In the genomic region with DNA sequence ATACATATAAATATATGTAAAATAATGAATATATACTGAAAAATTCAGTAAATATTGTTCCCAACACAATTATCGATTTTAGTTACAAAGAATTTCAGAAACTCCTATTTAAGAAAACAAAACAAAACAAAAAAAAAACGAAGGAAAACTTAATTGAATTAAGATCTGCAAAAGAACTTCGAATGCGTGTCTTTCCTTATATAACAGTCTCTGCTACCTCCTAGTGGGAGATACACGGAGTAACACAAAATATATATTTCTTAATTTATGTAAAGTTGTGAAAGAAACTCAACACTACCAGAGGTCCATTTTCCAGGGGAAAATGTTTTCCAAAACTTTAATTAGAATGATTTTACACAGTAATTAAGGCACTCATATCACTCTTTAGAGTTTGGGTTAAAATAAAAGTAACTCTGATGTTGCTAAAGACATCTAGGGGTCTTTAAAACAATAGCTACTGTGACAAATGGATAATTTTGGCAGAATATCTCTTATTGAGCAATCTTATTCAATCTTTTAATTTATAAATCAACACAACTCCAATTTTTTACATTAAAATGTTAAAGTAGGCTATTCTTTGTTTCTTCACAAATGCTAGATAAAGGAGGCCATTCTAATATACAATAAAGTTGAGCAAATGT, we compare ENCODE assay signal across 1 cellular context.
TF ChIP-seq lines count a peak whose summit lies in the region.

No MANE protein-coding gene starts in this region.

TF ChIP-seq in GM23338, 12 proteins besides CTCF, POLR2A, EP300 and RAD21 (continued from another document):
- TF ChIP-seq, protein P1, sequence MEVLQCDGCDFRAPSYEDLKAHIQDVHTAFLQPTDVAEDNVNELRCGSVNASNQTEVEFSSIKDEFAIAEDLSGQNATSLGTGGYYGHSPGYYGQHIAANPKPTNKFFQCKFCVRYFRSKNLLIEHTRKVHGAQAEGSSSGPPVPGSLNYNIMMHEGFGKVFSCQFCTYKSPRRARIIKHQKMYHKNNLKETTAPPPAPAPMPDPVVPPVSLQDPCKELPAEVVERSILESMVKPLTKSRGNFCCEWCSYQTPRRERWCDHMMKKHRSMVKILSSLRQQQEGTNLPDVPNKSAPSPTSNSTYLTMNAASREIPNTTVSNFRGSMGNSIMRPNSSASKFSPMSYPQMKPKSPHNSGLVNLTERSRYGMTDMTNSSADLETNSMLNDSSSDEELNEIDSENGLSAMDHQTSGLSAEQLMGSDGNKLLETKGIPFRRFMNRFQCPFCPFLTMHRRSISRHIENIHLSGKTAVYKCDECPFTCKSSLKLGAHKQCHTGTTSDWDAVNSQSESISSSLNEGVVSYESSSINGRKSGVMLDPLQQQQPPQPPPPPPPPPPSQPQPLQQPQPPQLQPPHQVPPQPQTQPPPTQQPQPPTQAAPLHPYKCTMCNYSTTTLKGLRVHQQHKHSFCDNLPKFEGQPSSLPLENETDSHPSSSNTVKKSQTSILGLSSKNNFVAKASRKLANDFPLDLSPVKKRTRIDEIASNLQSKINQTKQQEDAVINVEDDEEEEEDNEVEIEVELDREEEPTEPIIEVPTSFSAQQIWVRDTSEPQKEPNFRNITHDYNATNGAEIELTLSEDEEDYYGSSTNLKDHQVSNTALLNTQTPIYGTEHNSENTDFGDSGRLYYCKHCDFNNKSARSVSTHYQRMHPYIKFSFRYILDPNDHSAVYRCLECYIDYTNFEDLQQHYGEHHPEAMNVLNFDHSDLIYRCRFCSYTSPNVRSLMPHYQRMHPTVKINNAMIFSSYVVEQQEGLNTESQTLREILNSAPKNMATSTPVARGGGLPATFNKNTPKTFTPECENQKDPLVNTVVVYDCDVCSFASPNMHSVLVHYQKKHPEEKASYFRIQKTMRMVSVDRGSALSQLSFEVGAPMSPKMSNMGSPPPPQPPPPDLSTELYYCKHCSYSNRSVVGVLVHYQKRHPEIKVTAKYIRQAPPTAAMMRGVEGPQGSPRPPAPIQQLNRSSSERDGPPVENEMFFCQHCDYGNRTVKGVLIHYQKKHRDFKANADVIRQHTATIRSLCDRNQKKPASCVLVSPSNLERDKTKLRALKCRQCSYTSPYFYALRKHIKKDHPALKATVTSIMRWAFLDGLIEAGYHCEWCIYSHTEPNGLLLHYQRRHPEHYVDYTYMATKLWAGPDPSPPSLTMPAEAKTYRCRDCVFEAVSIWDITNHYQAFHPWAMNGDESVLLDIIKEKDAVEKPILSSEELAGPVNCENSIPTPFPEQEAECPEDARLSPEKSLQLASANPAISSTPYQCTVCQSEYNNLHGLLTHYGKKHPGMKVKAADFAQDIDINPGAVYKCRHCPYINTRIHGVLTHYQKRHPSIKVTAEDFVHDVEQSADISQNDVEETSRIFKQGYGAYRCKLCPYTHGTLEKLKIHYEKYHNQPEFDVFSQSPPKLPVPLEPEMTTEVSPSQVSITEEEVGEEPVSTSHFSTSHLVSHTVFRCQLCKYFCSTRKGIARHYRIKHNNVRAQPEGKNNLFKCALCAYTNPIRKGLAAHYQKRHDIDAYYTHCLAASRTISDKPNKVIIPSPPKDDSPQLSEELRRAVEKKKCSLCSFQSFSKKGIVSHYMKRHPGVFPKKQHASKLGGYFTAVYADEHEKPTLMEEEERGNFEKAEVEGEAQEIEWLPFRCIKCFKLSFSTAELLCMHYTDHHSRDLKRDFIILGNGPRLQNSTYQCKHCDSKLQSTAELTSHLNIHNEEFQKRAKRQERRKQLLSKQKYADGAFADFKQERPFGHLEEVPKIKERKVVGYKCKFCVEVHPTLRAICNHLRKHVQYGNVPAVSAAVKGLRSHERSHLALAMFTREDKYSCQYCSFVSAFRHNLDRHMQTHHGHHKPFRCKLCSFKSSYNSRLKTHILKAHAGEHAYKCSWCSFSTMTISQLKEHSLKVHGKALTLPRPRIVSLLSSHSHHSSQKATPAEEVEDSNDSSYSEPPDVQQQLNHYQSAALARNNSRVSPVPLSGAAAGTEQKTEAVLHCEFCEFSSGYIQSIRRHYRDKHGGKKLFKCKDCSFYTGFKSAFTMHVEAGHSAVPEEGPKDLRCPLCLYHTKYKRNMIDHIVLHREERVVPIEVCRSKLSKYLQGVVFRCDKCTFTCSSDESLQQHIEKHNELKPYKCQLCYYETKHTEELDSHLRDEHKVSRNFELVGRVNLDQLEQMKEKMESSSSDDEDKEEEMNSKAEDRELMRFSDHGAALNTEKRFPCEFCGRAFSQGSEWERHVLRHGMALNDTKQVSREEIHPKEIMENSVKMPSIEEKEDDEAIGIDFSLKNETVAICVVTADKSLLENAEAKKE (CRISPR knock-in tag; IDR thresholded peaks at IDR 0.05) = no peak
- TF ChIP-seq JUNB (IDR thresholded peaks at IDR 0.05; ENCODE audit: unreplicated experiment) (no peak), STAT1 (IDR thresholded peaks at IDR 0.05; ENCODE audit: unreplicated experiment) (no peak)
